In the genomic region with DNA sequence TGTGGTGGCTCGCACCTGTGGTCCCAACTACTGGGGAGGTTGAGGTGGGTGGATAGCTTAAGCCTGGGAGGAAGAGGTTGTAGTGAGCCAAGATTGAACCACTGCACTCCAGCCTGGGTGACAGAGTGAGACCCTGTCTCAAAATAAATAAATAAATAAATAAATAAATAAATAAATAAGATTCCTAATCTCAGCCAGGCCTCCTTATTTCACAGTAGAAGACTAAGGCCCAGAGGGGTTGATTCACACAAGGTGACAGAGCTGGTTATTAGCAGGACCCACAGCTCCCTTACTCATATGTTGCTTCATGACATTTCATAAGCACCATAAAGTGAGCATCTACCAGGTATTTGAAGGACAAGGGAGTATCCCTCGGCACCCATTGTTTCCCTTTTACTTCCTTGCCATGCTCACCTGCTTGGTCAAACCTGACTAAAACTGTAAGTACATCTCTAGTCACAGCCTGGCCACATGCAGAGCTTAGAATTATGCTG, we compare ENCODE assay signal across 16 cellular contexts.
"Had no signal": no experiment of that assay in that cellular context is flagged by ENCODE, and none has a peak within 500 bp of the region (broad histone marks: within the 10 kb centered on the region; RNA-seq: fewer than 3 reads in every experiment).

No MANE protein-coding gene starts in this region.

- H3K27me3 ChIP-seq: cardiac muscle cell, transverse colon had no signal

- H3K9ac ChIP-seq: parathyroid adenoma had no signal

- H3K4me3 ChIP-seq: cardiac muscle cell, lung, transverse colon had no signal

- H3K36me3 ChIP-seq: cardiac muscle cell, transverse colon had no signal

- H3K9me3 ChIP-seq: transverse colon had no signal

- DNase-seq: activated CD4-positive, alpha-beta T cell treated with anti-CD3 and anti-CD28 coated beads for 1 hour; activated CD4-positive, alpha-beta T cell treated with anti-CD3 and anti-CD28 coated beads, Interleukin-2, amount 50 U/mL, for 4 hours; activated naive CD4-positive, alpha-beta T cell treated with Interleukin-2 at 50 U/mL for 16 hours; aorta; erythroblast; glutamatergic neuron; left cardiac atrium; naive thymus-derived CD4-positive, alpha-beta T cell; stimulated activated CD4-positive, alpha-beta T cell treated with anti-CD3 and anti-CD28 coated beads, Interleukin-15, amount 100 ng/mL, for 24 hours; stimulated activated CD4-positive, alpha-beta T cell treated with anti-CD3 and anti-CD28 coated beads, Interleukin-4, amount 100 ng/mL, for 1 hour; stimulated activated naive B cell treated with anti-CD40 and anti-IgM and Interleukin-4, amounts not matched to agents 10 μg/mL and 1 μg/mL and 100 μg/mL, for 72 hours; transverse colon had no signal

- H3K79me2 ChIP-seq: parathyroid adenoma had no signal

- H2AFZ ChIP-seq: parathyroid adenoma had no signal

- H3K27ac ChIP-seq: cardiac muscle cell, parathyroid adenoma, transverse colon had no signal

- ATAC-seq: activated T-helper 17 cell treated with anti-CD3 and anti-CD28 coated beads, Interleukin-2, amount 50 U/mL, for 72 hours; naive thymus-derived CD4-positive, alpha-beta T cell; stimulated activated naive B cell treated with anti-CD40 and anti-IgM and Interleukin-4, amounts not matched to agents 10 μg/mL and 1 μg/mL and 100 μg/mL, for 72 hours had no signal

- H3K4me1 ChIP-seq: parathyroid adenoma had no signal
